10 cellular contexts compared by ENCODE assay signal in the genomic region with DNA sequence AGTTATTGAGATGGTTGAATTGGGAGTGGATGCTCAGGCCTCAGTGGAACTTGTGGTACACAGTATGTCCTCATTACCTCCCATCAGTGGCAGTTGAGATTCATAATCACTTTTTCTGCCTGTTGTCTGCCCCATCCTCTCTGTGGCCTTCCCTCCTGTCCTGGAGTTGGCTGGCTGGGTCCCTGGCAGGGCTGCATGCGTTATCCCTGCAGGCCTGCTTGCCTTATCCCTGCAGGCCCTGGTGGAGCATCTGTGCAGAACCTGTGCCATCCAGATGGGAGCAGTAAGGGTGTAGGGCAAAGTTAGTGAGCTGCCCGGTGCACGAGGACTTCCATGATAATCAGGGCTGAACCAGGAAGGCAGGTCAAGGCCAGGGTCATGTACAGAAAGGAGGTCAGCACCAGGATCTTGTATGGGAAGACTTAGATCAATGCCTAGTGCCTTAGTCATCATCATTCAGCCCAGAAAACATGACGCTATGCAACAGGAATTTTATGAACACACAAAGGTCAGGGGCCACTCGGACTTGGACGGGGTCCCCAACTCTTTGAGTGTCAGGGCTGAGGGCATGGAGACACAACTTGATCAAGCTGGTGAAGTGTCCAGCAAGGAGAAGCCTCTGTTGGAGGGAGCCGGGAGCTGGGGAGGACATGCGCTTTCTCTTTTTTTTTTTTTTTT. TPM values are rescaled to one million over a fixed set of nuclear protein-coding genes. Genes with fewer than 3 reads are reported as not detected.
DNase-seq lines count a peak whose midpoint lies in the region; ATAC-seq, FAIRE-seq and TF ChIP-seq lines count a peak whose summit lies in the region.
"Had no signal": no experiment of that assay in that cellular context is flagged by ENCODE, and none has a peak within 500 bp of the region (broad histone marks: within the 10 kb centered on the region; RNA-seq: fewer than 3 reads in every experiment).

No MANE protein-coding gene starts in this region.

- H3K9me3 Mint-ChIP-seq in dendritic cell treated with granulocyte-macrophage colony-stimulating factor and Interleukin-4, amounts not matched to agents 40 ng/mL and 50 ng/mL, for 4 days, result no peaks in the 10 kb centered on the region
- H3K9me3 Mint-ChIP-seq: neural progenitor cell had no signal

- peaks cover 47% of the 10 kb centered on the region for H3K4me1 Mint-ChIP-seq in dendritic cell treated with granulocyte-macrophage colony-stimulating factor and Interleukin-4, amounts not matched to agents 40 ng/mL and 50 ng/mL, for 4 days (ENCODE audit: low read depth)

- intact Hi-C loops in dendritic cell treated with granulocyte-macrophage colony-stimulating factor and Interleukin-4, amounts not matched to agents 40 ng/mL and 50 ng/mL, for 4 days (cut with micrococcal nuclease), result no loop called here
- intact Hi-C loops in mucosa of descending colon (cut with DNase I, micrococcal nuclease), result no loop called here

- H3K36me3 Mint-ChIP-seq in dendritic cell treated with granulocyte-macrophage colony-stimulating factor and Interleukin-4, amounts not matched to agents 40 ng/mL and 50 ng/mL, for 4 days (ENCODE audit: low read depth), result peaks cover 62% of the 10 kb centered on the region
- H3K36me3 Mint-ChIP-seq: neural progenitor cell had no signal

- no peaks in the 10 kb centered on the region for H3K9me3 ChIP-seq in mucosa of descending colon

- FAIRE-seq in HTR-8/SVneo (lab: Jason Lieb, UNC), result peak; percentile 82

- no peak overlapping the region for H3K4me3 ChIP-seq in mucosa of descending colon
- H3K4me3 ChIP-seq: neural progenitor cell had no signal

- peak overlapping the region; percentile 64 for H3K27ac Mint-ChIP-seq in dendritic cell treated with granulocyte-macrophage colony-stimulating factor and Interleukin-4, amounts not matched to agents 40 ng/mL and 50 ng/mL, for 4 days
- H3K27ac Mint-ChIP-seq: neural progenitor cell had no signal

- DNase-seq in AG08395 (ENCODE audit: low spot score) (peak; percentile 82), HTR-8/SVneo (ENCODE audit: insufficient read length, low spot score) (peak; percentile 78), mucosa of descending colon (peak in 1 of 3 donors; percentile 18), NCI-H2196 treated with DMSO at 0.1 percent for 48 hours (lab: John Stamatoyannopoulos, UW; ENCODE audit: unreplicated experiment) (no peak), caudate nucleus (lab: John Stamatoyannopoulos, UW) (no peak)

- no peaks in the 10 kb centered on the region for H3K27me3 Mint-ChIP-seq in dendritic cell treated with granulocyte-macrophage colony-stimulating factor and Interleukin-4, amounts not matched to agents 40 ng/mL and 50 ng/mL, for 4 days
- H3K27me3 Mint-ChIP-seq: IgD-negative memory B cell had no signal

- no peak overlapping the region for H3K27ac ChIP-seq in caudate nucleus (ENCODE audit: low read depth, low read length)
- H3K27ac ChIP-seq: neural progenitor cell had no signal

- ATAC-seq in mucosa of descending colon (peak; percentile 10), GM21723 (IDR thresholded peaks at IDR 0.05; ENCODE audit: unreplicated experiment) (no peak), HG03025 (IDR thresholded peaks at IDR 0.05; ENCODE audit: low FRiP score, unreplicated experiment) (no peak)

- no peaks in the 10 kb centered on the region for H3K36me3 ChIP-seq in mucosa of descending colon (ENCODE audit: low read depth)
- H3K36me3 ChIP-seq: neural progenitor cell had no signal

- H3K4me1 ChIP-seq in mucosa of descending colon (ENCODE audit: low read depth), result peaks cover 15% of the 10 kb centered on the region
- H3K4me1 ChIP-seq: neural progenitor cell had no signal

- no peak for TF ChIP-seq CTCF in mucosa of descending colon (IDR thresholded peaks at IDR 0.05)

- no peak overlapping the region for H3K4me3 Mint-ChIP-seq in dendritic cell treated with granulocyte-macrophage colony-stimulating factor and Interleukin-4, amounts not matched to agents 40 ng/mL and 50 ng/mL, for 4 days
- H3K4me3 Mint-ChIP-seq: neural progenitor cell had no signal

RNA-seq across cellular contexts. Expression of gene ABCC1, which starts 47.2 kb away (rescaled TPM):
- total RNA-seq in mucosa of descending colon, result 10 to 100 TPM; 13.8 to 40.0 (median 25.5) TPM

Comparison
In these comparisons a context has a peak if more than half of its experiments do, and no peak if none do; other contexts are left out.
1. DNase-seq: peak in AG08395 (single experiment) and HTR-8/SVneo (single experiment); none in NCI-H2196 treated with DMSO at 0.1 percent for 48 hours (single experiment) and caudate nucleus (0 of 61).